ENCODE assay signal across 1 cellular context in genomic region chr9:94971378-94972131, GRCh38.
TF ChIP-seq lines count a peak whose summit lies in the region.

No MANE protein-coding gene starts in this region.

TF ChIP-seq in GM23338, 12 proteins besides CTCF, POLR2A, EP300 and RAD21 (continued from another document):
- no peak for TF ChIP-seq REST (IDR thresholded peaks at IDR 0.05; ENCODE audit: unreplicated experiment)
- TF ChIP-seq NANOG (IDR thresholded peaks at IDR 0.05; ENCODE audit: borderline replicate concordance), result no peak
